Comparison of ENCODE assay signal across 12 cellular contexts in genomic region chr3:42079701-42080323, GRCh38. TPM values are rescaled to one million over a fixed set of nuclear protein-coding genes. Genes with fewer than 3 reads are reported as not detected.
DNase-seq lines count a peak whose midpoint lies in the region; ATAC-seq, FAIRE-seq and TF ChIP-seq lines count a peak whose summit lies in the region.
"Had no signal": no experiment of that assay in that cellular context is flagged by ENCODE, and none has a peak within 500 bp of the region (broad histone marks: within the 10 kb centered on the region; RNA-seq: fewer than 3 reads in every experiment).

No MANE protein-coding gene starts in this region.

- peaks cover 59% of the 10 kb centered on the region for H3K4me1 Mint-ChIP-seq in activated naive CD8-positive, alpha-beta T cell treated with anti-CD3 and anti-CD28 coated beads, Interleukin-2, amount 50 U/mL, for 24 hours
- peaks cover 49% of the 10 kb centered on the region for H3K4me1 Mint-ChIP-seq in activated naive CD8-positive, alpha-beta T cell treated with anti-CD3 and anti-CD28 coated beads for 36 hours

- TF ChIP-seq POLR2A in GM12878 (IDR thresholded peaks at IDR 0.05; ENCODE audit: low read depth, low read length) (no peak), tibial nerve (IDR thresholded peaks at IDR 0.05) (no peak)

- TF ChIP-seq EP300 in GM12878 (IDR thresholded peaks at IDR 0.05; ENCODE audit: borderline replicate concordance in 1 of 2, control insufficient read depth in 1 of 2, low read depth in 2 of 2, low read length in 2 of 2) = no peak
- no peak for TF ChIP-seq EP300 in tibial nerve (IDR thresholded peaks at IDR 0.05)

- H3K4me3 ChIP-seq in GM12878 (no peak overlapping the region), lung (no peak overlapping the region), tibial nerve (no peak overlapping the region), WERI-Rb-1 (ENCODE audit: low read depth, low read length) (no peak overlapping the region)
- H3K4me3 ChIP-seq: ovary had no signal

- POLR2A ChIA-PET in GM12878 (lab: Charles Lee) = interaction anchor here (0.9 to 1.7 kb wide), 4 partner anchors 13 to 62 kb away, joined by 3 to 4 read pairs (median 4); no protein-coding TSS in a partner anchor

- no peak for TF ChIP-seq RAD21 in GM12878 (IDR thresholded peaks at IDR 0.05; ENCODE audit: insufficient read depth, low read depth, low read length)

- CTCF ChIA-PET in GM12878 (lab: Yijun Ruan, JAX) = interaction anchor here (0.6 to 1.9 kb wide), 2 partner anchors 12 to 65 kb away, joined by 3 to 6 read pairs; no protein-coding TSS in a partner anchor

- H3K9ac ChIP-seq in GM12878 (ENCODE audit: control insufficient read depth, insufficient read depth, low read length) = no peak overlapping the region

- 59% methylated on average over 13 of the region's 13 CpGs for WGBS in GM12878 (ENCODE audit: insufficient coverage, insufficient replicate concordance, low lambda C conversion rate, missing lambda C conversion rate)
- WGBS in lung, 2 donors = 55 to 58% methylated on average over 13 of the region's 13 CpGs
- WGBS in tibial nerve, 2 donors = 57 to 64% methylated on average over 13 of the region's 13 CpGs

- DNase-seq in activated naive CD8-positive, alpha-beta T cell treated with anti-CD3 and anti-CD28 coated beads, Interleukin-2, amount 50 U/mL, for 24 hours = no peak
- DNase-seq in activated naive CD8-positive, alpha-beta T cell treated with anti-CD3 and anti-CD28 coated beads for 36 hours = no peak
- DNase-seq in GM12878 (ENCODE audit: low read depth, low spot score) (no peak), lung (ENCODE audit: low spot score) (no peak), tibial nerve (ENCODE audit: low spot score in 2 of 2) (no peak), DMS 273 treated with DMSO at 0.1 percent for 48 hours (lab: John Stamatoyannopoulos, UW) (no peak), WERI-Rb-1 (no peak)
- DNase-seq: NCI-H2227 treated with DMSO at 0.1 percent for 48 hours, ovary had no signal

- H3K4me3 Mint-ChIP-seq in activated naive CD8-positive, alpha-beta T cell treated with anti-CD3 and anti-CD28 coated beads, Interleukin-2, amount 50 U/mL, for 24 hours = no peak overlapping the region
- no peak overlapping the region for H3K4me3 Mint-ChIP-seq in activated naive CD8-positive, alpha-beta T cell treated with anti-CD3 and anti-CD28 coated beads for 36 hours
- H3K4me3 Mint-ChIP-seq: CD4-positive, alpha-beta T cell had no signal

- no peak for ATAC-seq in activated naive CD8-positive, alpha-beta T cell treated with anti-CD3 and anti-CD28 coated beads, Interleukin-2, amount 50 U/mL, for 24 hours
- ATAC-seq in GM12878 (peak; percentile 7), lung (ENCODE audit: insufficient read depth, low FRiP score) (peak; percentile 28), GM19035 (IDR thresholded peaks at IDR 0.05; ENCODE audit: unreplicated experiment) (no peak)

- H3K27ac ChIP-seq in GM12878 (ENCODE audit: control insufficient read depth, insufficient read depth) (peak overlapping the region; percentile 76; the same call in 1 of the 2 replicates), lung (ENCODE audit: low read depth in 1 of 2, low read length in 1 of 2) (peak overlapping the region; percentile 78 to 89), tibial nerve (peak overlapping the region; percentile 23 to 92 (median 75)), WERI-Rb-1 (no peak overlapping the region)
- H3K27ac ChIP-seq: ovary had no signal

- peaks cover 28% of the 10 kb centered on the region for H3K4me1 ChIP-seq in GM12878 (ENCODE audit: control insufficient read depth, insufficient read depth, low read length)
- H3K4me1 ChIP-seq in lung (ENCODE audit: control insufficient read depth in 2 of 2, insufficient read depth in 2 of 2, low read length in 2 of 2) = peaks cover 12 to 31% of the 10 kb centered on the region in 2 donors
- peaks cover 0 to 43% (median 35%) of the 10 kb centered on the region in 4 donors for H3K4me1 ChIP-seq in tibial nerve

- TF ChIP-seq CTCF in GM12878 (IDR thresholded peaks at IDR 0.05 in 2 of 3, conservative IDR thresholded peaks at IDR 0.05 in 1 of 3; ENCODE audit: control insufficient read depth in 2 of 3, extremely low read depth in 1 of 3, insufficient read depth in 1 of 3, low read depth in 3 of 3, low read length in 3 of 3) (no peak), lung (IDR thresholded peaks at IDR 0.05; ENCODE audit: control extremely low read depth, extremely low read depth) (no peak), tibial nerve (IDR thresholded peaks at IDR 0.05) (no peak), WERI-Rb-1 (IDR thresholded peaks at IDR 0.05; ENCODE audit: low read depth, low read length) (no peak)

- intact Hi-C loops in GM12878 (cut with micrococcal nuclease; ENCODE audit: unreplicated experiment) = no loop called here

- RAD21 ChIA-PET in GM12878 (lab: Charles Lee; ENCODE audit: unreplicated experiment) = interaction anchor here (0.6 to 2.4 kb wide), 9 partner anchors 11 to 177 kb away, joined by 3 to 9 read pairs (median 4); partner anchors contain the start of gene ULK4

- no TSS peak for BruUV-seq in GM12878 (replicated peaks; lab: Mats Ljungman, UMichigan)

- no peaks in the 10 kb centered on the region for H3K27me3 Mint-ChIP-seq in activated naive CD8-positive, alpha-beta T cell treated with anti-CD3 and anti-CD28 coated beads, Interleukin-2, amount 50 U/mL, for 24 hours
- H3K27me3 Mint-ChIP-seq in activated naive CD8-positive, alpha-beta T cell treated with anti-CD3 and anti-CD28 coated beads for 36 hours = no peaks in the 10 kb centered on the region
- H3K27me3 Mint-ChIP-seq: CD4-positive, alpha-beta T cell had no signal

- H3K27ac Mint-ChIP-seq in activated naive CD8-positive, alpha-beta T cell treated with anti-CD3 and anti-CD28 coated beads, Interleukin-2, amount 50 U/mL, for 24 hours = peak overlapping the region; percentile 90
- no peak overlapping the region for H3K27ac Mint-ChIP-seq in activated naive CD8-positive, alpha-beta T cell treated with anti-CD3 and anti-CD28 coated beads for 36 hours

- H3K9me3 ChIP-seq in GM12878 (replicated peaks; ENCODE audit: control insufficient read depth, insufficient read depth, low read length) = peaks cover 5% of the 10 kb centered on the region; the same call in 2 of the 3 replicates
- no peaks in the 10 kb centered on the region for H3K9me3 ChIP-seq in lung (ENCODE audit: control insufficient read depth in 2 of 2, insufficient read depth in 1 of 2, low read length in 1 of 2)
- H3K9me3 ChIP-seq in tibial nerve = peaks cover 0 to 11% (median 1%) of the 10 kb centered on the region in 4 donors
- no peaks in the 10 kb centered on the region for H3K9me3 ChIP-seq in WERI-Rb-1 (ENCODE audit: severe bottlenecking)
- H3K9me3 ChIP-seq: ovary had no signal

- H3K36me3 Mint-ChIP-seq in activated naive CD8-positive, alpha-beta T cell treated with anti-CD3 and anti-CD28 coated beads, Interleukin-2, amount 50 U/mL, for 24 hours (ENCODE audit: low read depth) = peaks cover 2% of the 10 kb centered on the region
- H3K36me3 Mint-ChIP-seq in activated naive CD8-positive, alpha-beta T cell treated with anti-CD3 and anti-CD28 coated beads for 36 hours = peaks cover 17% of the 10 kb centered on the region

- peak overlapping the region; percentile 10; the same call in 1 of the 2 replicates for H3K4me2 ChIP-seq in GM12878 (ENCODE audit: control insufficient read depth, insufficient read depth)

- in situ Hi-C loops in GM12878 (cut with MboI) = no loop called here

- H3K9me3 Mint-ChIP-seq in activated naive CD8-positive, alpha-beta T cell treated with anti-CD3 and anti-CD28 coated beads, Interleukin-2, amount 50 U/mL, for 24 hours = no peaks in the 10 kb centered on the region
- peaks cover 4% of the 10 kb centered on the region for H3K9me3 Mint-ChIP-seq in activated naive CD8-positive, alpha-beta T cell treated with anti-CD3 and anti-CD28 coated beads for 36 hours

- H4K20me1 ChIP-seq in GM12878 (ENCODE audit: control insufficient read depth, insufficient read depth) = no peaks in the 10 kb centered on the region

- FAIRE-seq in GM12878 (lab: Jason Lieb, UNC) = no peak
- FAIRE-seq: endothelial cell of umbilical vein had no signal

- no peak overlapping the region for H2AFZ ChIP-seq in GM12878 (ENCODE audit: control insufficient read depth, low read depth, low read length)

- peaks cover 78% of the 10 kb centered on the region for H3K79me2 ChIP-seq in GM12878 (ENCODE audit: control insufficient read depth, insufficient read depth, low read length)

- SMC1A ChIA-PET in GM12878 (lab: Charles Lee; ENCODE audit: uncharacterized antibody, unreplicated experiment) = interaction anchor here (0.7 to 1.8 kb wide), 7 partner anchors 8 to 1888 kb away, joined by 3 to 9 read pairs (median 4); no protein-coding TSS in a partner anchor

- H3K36me3 ChIP-seq in GM12878 (ENCODE audit: control insufficient read depth in 2 of 2, insufficient read depth in 2 of 2, low read length in 1 of 2) = 0 out of 4 replicates have a peak, but pooled peaks cover 0 to 3% of the 10 kb centered on the region in 2 experiments
- no peaks in the 10 kb centered on the region for H3K36me3 ChIP-seq in lung (ENCODE audit: control insufficient read depth in 2 of 2, insufficient read depth in 2 of 2, low read length in 2 of 2)
- H3K36me3 ChIP-seq in tibial nerve = no peaks in the 10 kb centered on the region
- H3K36me3 ChIP-seq in WERI-Rb-1 = no peaks in the 10 kb centered on the region
- H3K36me3 ChIP-seq: ovary had no signal

- H3K27me3 ChIP-seq in GM12878 (replicated peaks in 1 of 2; ENCODE audit: control insufficient read depth in 2 of 2, insufficient read depth in 2 of 2, low read length in 1 of 2) = no peaks in the 10 kb centered on the region
- H3K27me3 ChIP-seq in lung (ENCODE audit: control insufficient read depth, insufficient read depth) = no peaks in the 10 kb centered on the region
- H3K27me3 ChIP-seq in tibial nerve = no peaks in the 10 kb centered on the region
- no peaks in the 10 kb centered on the region for H3K27me3 ChIP-seq in WERI-Rb-1 (ENCODE audit: insufficient read depth, low read depth, severe bottlenecking)
- H3K27me3 ChIP-seq: ovary had no signal

RNA-seq across cellular contexts. Expression of gene TRAK1, which starts 11.3 kb away (rescaled TPM):
- 10 to 100 TPM; 22.3 to 22.8 TPM for total RNA-seq in activated naive CD8-positive, alpha-beta T cell treated with anti-CD3 and anti-CD28 coated beads for 36 hours
- total RNA-seq in GM12878 (2013; cell fraction: nucleolus; rRNA removed) = 76.4 and 80.8 TPM in 2 replicates
- total RNA-seq in GM12878 (2014; rRNA removed) (29.4 and 32.0 TPM in 2 replicates), GM12878 (2014; rRNA removed; fragmentation: Illumina TruSeq; extraction: Trizol) (20.6 and 22.2 TPM in 2 replicates), GM12878 (2021) (43.1 and 46.2 TPM in 2 replicates), lung (10 to 100 TPM; 45.3 to 65.4 TPM), tibial nerve (10 to 100 TPM; 28.6 to 68.1 (median 35.5) TPM)
- polyA plus RNA-seq in GM12878 (2011; ENCODE audit: low read depth) = 15.1 TPM
- polyA plus RNA-seq in GM12878 (2011; rRNA removed) (18.7 and 25.2 TPM in 2 replicates), GM12878 (2014; fragmentation: Illumina TruSeq; extraction: Trizol) (23.9 and 28.3 TPM in 2 replicates), GM12878 (2014; fragmentation: Nextera tagmentation; extraction: Ambion mirVana) (1 to 10 TPM; 6.6 to 6.7 TPM), GM12878 (2014; rRNA removed) (32.1 and 32.3 TPM in 2 replicates), GM12878 (2016; fragmentation: Nextera tagmentation; extraction: Ambion mirVana) (1 to 10 TPM; 7.2 to 9.8 TPM), lung (10 to 100 TPM; 18.2 to 19.6 TPM)
- 22.7 and 26.2 TPM in 2 replicates for polyA plus RNA-seq in GM12878 (2011; cell fraction: cytosol; rRNA removed)
- polyA plus RNA-seq in GM12878 (2011; cell fraction: nucleus; rRNA removed) = 49.2 and 51.0 TPM in 2 replicates
- 23.0 and 27.8 TPM in 2 replicates for polyA plus RNA-seq in GM12878 (2012)
- polyA minus RNA-seq in GM12878 (2011; rRNA and poly(A)+ RNA removed) = 44.9 and 47.8 TPM in 2 replicates
- polyA minus RNA-seq in GM12878 (2011; cell fraction: cytosol; rRNA and poly(A)+ RNA removed) = 14.8 and 17.8 TPM in 2 replicates
- polyA minus RNA-seq in GM12878 (2011; cell fraction: nucleus; rRNA and poly(A)+ RNA removed) = 40.6 and 63.4 TPM in 2 replicates

Comparison
In these comparisons a context has a peak if more than half of its experiments do, and no peak if none do; other contexts are left out.
1. ATAC-seq: peak in GM12878 (single experiment) and lung (single experiment); none in activated naive CD8-positive, alpha-beta T cell treated with anti-CD3 and anti-CD28 coated beads, Interleukin-2, amount 50 U/mL, for 24 hours (single experiment) and GM19035 (single experiment).